Comparison of ENCODE assay signal across 8 cellular contexts in genomic region chr7:82572195-82572880, GRCh38.
DNase-seq lines count a peak whose midpoint lies in the region; ATAC-seq and TF ChIP-seq lines count a peak whose summit lies in the region.

No MANE protein-coding gene starts in this region.

- H3K4me1 ChIP-seq in IMR-90 (ENCODE audit: control insufficient read depth, insufficient read depth, low read length) (no peaks in the 10 kb centered on the region), OCI-LY3 (ENCODE audit: low read length) (peaks cover 33% of the 10 kb centered on the region), fibroblast of lung (ENCODE audit: control insufficient read depth, extremely low read depth, insufficient read depth, low read length) (no peaks in the 10 kb centered on the region)

- intact Hi-C loops in IMR-90 (cut with micrococcal nuclease): loop anchor here (1.0 to 2.0 kb wide), 5 partner anchors 92 to 1090 kb away; no protein-coding TSS in a partner anchor

- TF ChIP-seq CTCF in IMR-90 (conservative IDR thresholded peaks at IDR 0.05; ENCODE audit: low read depth, low read length) (peak; percentile 96), OCI-LY3 (IDR thresholded peaks at IDR 0.05; ENCODE audit: low read depth, low read length) (peak; percentile 93), fibroblast of lung (conservative IDR thresholded peaks at IDR 0.05 in 1 of 2, IDR thresholded peaks at IDR 0.05 in 1 of 2; ENCODE audit: low read depth in 1 of 2, low read length in 2 of 2) (peak; percentile 87 to 98), neural cell (IDR thresholded peaks at IDR 0.05; ENCODE audit: poor library complexity, severe bottlenecking) (peak; percentile 92)

- H2BK20ac ChIP-seq in IMR-90 (ENCODE audit: low read depth, low read length): no peak overlapping the region

- no peaks in the 10 kb centered on the region for H3K9me1 ChIP-seq in IMR-90 (ENCODE audit: insufficient read depth, low read length)

- no peaks in the 10 kb centered on the region for H3K27me3 Mint-ChIP-seq in stimulated activated naive CD8-positive, alpha-beta T cell treated with anti-CD3 and anti-CD28 coated beads, Interleukin-15, amount 100 ng/mL, for 72 hours

- dilution Hi-C loops in IMR-90 (cut with HindIII; ENCODE audit: low sequenced_read_pairs, unreplicated experiment): no loop called here

- H3K9me2 ChIP-seq in neural cell (ENCODE audit: insufficient read depth, low read length): no peaks in the 10 kb centered on the region

- no TSS peak for BruUV-seq in IMR-90 (replicated peaks; lab: Mats Ljungman, UMichigan)

- no peak overlapping the region for H3K27ac Mint-ChIP-seq in stimulated activated naive CD8-positive, alpha-beta T cell treated with anti-CD3 and anti-CD28 coated beads, Interleukin-15, amount 100 ng/mL, for 72 hours

- H3K9me3 ChIP-seq in IMR-90 (ENCODE audit: control insufficient read depth, insufficient read depth, low read length) (no peaks in the 10 kb centered on the region), OCI-LY3 (ENCODE audit: insufficient read depth, low read length) (no peaks in the 10 kb centered on the region), fibroblast of lung (ENCODE audit: control insufficient read depth, insufficient read depth, low read depth, low read length) (no peaks in the 10 kb centered on the region), neural cell (ENCODE audit: low read length) (no peaks in the 10 kb centered on the region)

- H2AK9ac ChIP-seq in IMR-90 (replicated peaks; ENCODE audit: low read depth, low read length, poor library complexity): no peak overlapping the region

- H3K14ac ChIP-seq in IMR-90 (replicated peaks; ENCODE audit: low read depth, low read length): 0 out of 2 replicates have a peak overlapping the region, but pooled peaks have one; percentile 4

- H2AFZ ChIP-seq in IMR-90 (replicated peaks; ENCODE audit: low read length, poor library complexity) (peak overlapping the region; percentile 58), OCI-LY3 (ENCODE audit: low read depth, low read length) (peak overlapping the region; percentile 91), fibroblast of lung (ENCODE audit: low read length) (no peak overlapping the region), neural cell (ENCODE audit: low read depth, low read length) (no peak overlapping the region)

- no CpG with 5 or more reads among the region's 9 CpGs for WGBS in IMR-90 (ENCODE audit: extremely low coverage in 2 of 2, insufficient read length in 1 of 2), 2 experiments

- POLR2A ChIA-PET in IMR-90 (lab: Charles Lee; ENCODE audit: unreplicated experiment): no interaction called here

- H3K27ac ChIP-seq in IMR-90 (ENCODE audit: insufficient read depth, low read length) (no peak overlapping the region), OCI-LY3 (ENCODE audit: low read length) (no peak overlapping the region), fibroblast of lung (ENCODE audit: insufficient read depth, low read length) (no peak overlapping the region), neural cell (ENCODE audit: low read length) (no peak overlapping the region)

- H3K79me2 ChIP-seq in OCI-LY3 (ENCODE audit: low read length) (no peaks in the 10 kb centered on the region), fibroblast of lung (ENCODE audit: control insufficient read depth, insufficient read depth, low read length) (no peaks in the 10 kb centered on the region), neural cell (replicated peaks; ENCODE audit: insufficient read depth, low read length) (no peaks in the 10 kb centered on the region)

- in situ Hi-C loops in IMR-90 (cut with MboI; ENCODE audit: low sequenced_read_pairs): loop anchor here (10.0 kb wide), 1 partner anchor 348 kb away; no protein-coding TSS in a partner anchor

- TF ChIP-seq EP300 in neural cell (conservative IDR thresholded peaks at IDR 0.05; ENCODE audit: poor library complexity, severe bottlenecking): no peak

- H3K4me3 ChIP-seq in IMR-90 (ENCODE audit: insufficient read depth, low read depth, low read length) (no peak overlapping the region), OCI-LY3 (ENCODE audit: low read length) (peak overlapping the region; percentile 66), fibroblast of lung (replicated peaks in 1 of 4; ENCODE audit: control extremely low read depth in 1 of 4, insufficient read depth in 1 of 4, low read depth in 3 of 4, low read length in 4 of 4) (peak overlapping the region in 1 of 4 experiments; percentile 38), neural cell (ENCODE audit: low read length) (no peak overlapping the region)

- H3K4me3 Mint-ChIP-seq in stimulated activated naive CD8-positive, alpha-beta T cell treated with anti-CD3 and anti-CD28 coated beads, Interleukin-15, amount 100 ng/mL, for 72 hours: no peak overlapping the region

- H4K91ac ChIP-seq in IMR-90 (ENCODE audit: insufficient read depth, low read depth, low read length): no peak overlapping the region

- peak overlapping the region; percentile 51; the same call in 1 of the 2 replicates for H3K4me2 ChIP-seq in IMR-90 (ENCODE audit: low read depth, low read length)
- H3K4me2 ChIP-seq in OCI-LY3 (ENCODE audit: low read length): peak overlapping the region; percentile 72
- peak overlapping the region; percentile 37 for H3K4me2 ChIP-seq in fibroblast of lung (ENCODE audit: extremely low read depth, insufficient read depth, low read length)
- H3K4me2 ChIP-seq in neural cell (ENCODE audit: low read length): no peak overlapping the region

- TF ChIP-seq POLR2A in IMR-90 (IDR thresholded peaks at IDR 0.05; ENCODE audit: low read depth, low read length): peak; percentile 48; the same call in 1 of the 2 replicates

- H3K56ac ChIP-seq in IMR-90 (ENCODE audit: extremely low read depth, insufficient read depth, low read length): no peak overlapping the region

- H3K9ac ChIP-seq in IMR-90 (ENCODE audit: low read depth, low read length) (no peak overlapping the region), OCI-LY3 (ENCODE audit: low read length) (peak overlapping the region; percentile 11; the same call in 1 of the 2 replicates), fibroblast of lung (ENCODE audit: insufficient read depth, low read length) (no peak overlapping the region), neural cell (ENCODE audit: low read length) (no peak overlapping the region)

- no peaks in the 10 kb centered on the region for H3K79me1 ChIP-seq in IMR-90 (ENCODE audit: low read depth in 1 of 2, low read length in 2 of 2)

- no peak overlapping the region for H4K5ac ChIP-seq in IMR-90 (ENCODE audit: low read depth, low read length)

- no peak overlapping the region for H3K18ac ChIP-seq in IMR-90 (ENCODE audit: low read depth, low read length)

- no peak overlapping the region for H2BK5ac ChIP-seq in IMR-90 (ENCODE audit: low read depth, low read length, poor library complexity, severe bottlenecking)

- TF ChIP-seq RAD21 in IMR-90 (IDR thresholded peaks at IDR 0.05; ENCODE audit: low read length) (peak; percentile 96), neural cell (conservative IDR thresholded peaks at IDR 0.05) (peak; percentile 95)

- peak overlapping the region in 1 of 2 experiments; percentile 36; a peak in 1 of 4 replicates for H4K8ac ChIP-seq in IMR-90 (ENCODE audit: low read depth in 2 of 2, low read length in 2 of 2)

- H3K27me3 ChIP-seq in IMR-90 (ENCODE audit: control insufficient read depth, insufficient read depth, low read length) (no peaks in the 10 kb centered on the region; the same call in 1 of the 2 replicates), OCI-LY3 (ENCODE audit: low read depth, low read length) (no peaks in the 10 kb centered on the region), fibroblast of lung (ENCODE audit: control insufficient read depth, insufficient read depth, low read length) (no peaks in the 10 kb centered on the region), neural cell (ENCODE audit: insufficient read depth, low read depth, low read length) (no peaks in the 10 kb centered on the region)

- H3F3A ChIP-seq in neural cell (ENCODE audit: insufficient read depth, low read length, poor library complexity, severe bottlenecking): no peaks in the 10 kb centered on the region

- no peak overlapping the region; the same call in 1 of the 2 replicates for H3K23ac ChIP-seq in IMR-90 (ENCODE audit: low read depth, low read length)

- H2BK120ac ChIP-seq in IMR-90 (ENCODE audit: low read depth, low read length): peak overlapping the region; percentile 9; the same call in 1 of the 2 replicates

- no peak overlapping the region for H3K4ac ChIP-seq in IMR-90 (ENCODE audit: low read depth, low read length)

- H3K9me3 Mint-ChIP-seq in stimulated activated naive CD8-positive, alpha-beta T cell treated with anti-CD3 and anti-CD28 coated beads, Interleukin-15, amount 100 ng/mL, for 72 hours: no peaks in the 10 kb centered on the region

- no peak overlapping the region for H2AK5ac ChIP-seq in IMR-90 (ENCODE audit: low read depth, low read length)

- ATAC-seq in GM21576 (IDR thresholded peaks at IDR 0.05; ENCODE audit: unreplicated experiment) (peak; percentile 89), IMR-90 (ENCODE audit: low read depth) (peak; percentile 97)
- peak; percentile 76 for ATAC-seq in stimulated activated naive CD8-positive, alpha-beta T cell treated with anti-CD3 and anti-CD28 coated beads, Interleukin-15, amount 100 ng/mL, for 72 hours

- H3K36me3 ChIP-seq in IMR-90 (ENCODE audit: control insufficient read depth, insufficient read depth, low read length) (no peaks in the 10 kb centered on the region), OCI-LY3 (replicated peaks; ENCODE audit: low read depth, low read length) (no peaks in the 10 kb centered on the region), fibroblast of lung (ENCODE audit: control insufficient read depth, insufficient read depth, low read length) (no peaks in the 10 kb centered on the region), neural cell (ENCODE audit: insufficient read depth, low read length) (no peaks in the 10 kb centered on the region)

- DNase-seq in DMS53 (lab: John Stamatoyannopoulos, UW) (peak; percentile 96), IMR-90 (peak; percentile 85), activated T-cell treated with anti-CD3 and anti-CD28 coated beads for 48 hours (ENCODE audit: low read depth) (peak; percentile 54), fibroblast of lung (ENCODE audit: low read depth in 2 of 2) (peak; percentile 72 to 90)
- peak; percentile 61 to 64 for DNase-seq in stimulated activated naive CD8-positive, alpha-beta T cell treated with anti-CD3 and anti-CD28 coated beads, Interleukin-15, amount 100 ng/mL, for 72 hours

- no peak overlapping the region for H2BK15ac ChIP-seq in IMR-90 (ENCODE audit: low read depth, low read length)

- CTCF ChIA-PET in IMR-90 (lab: Yijun Ruan, JAX): interaction anchor here (0.8 to 1.5 kb wide), 4 partner anchors 18 to 342 kb away, joined by 3 to 4 read pairs (median 3); no protein-coding TSS in a partner anchor

- no peaks in the 10 kb centered on the region for H3K4me1 Mint-ChIP-seq in stimulated activated naive CD8-positive, alpha-beta T cell treated with anti-CD3 and anti-CD28 coated beads, Interleukin-15, amount 100 ng/mL, for 72 hours

- H4K20me1 ChIP-seq in IMR-90 (ENCODE audit: insufficient read depth, low read length) (no peaks in the 10 kb centered on the region), OCI-LY3 (ENCODE audit: insufficient read depth, low read length) (no peaks in the 10 kb centered on the region), fibroblast of lung (ENCODE audit: control insufficient read depth, extremely low read depth, insufficient read depth, low read length) (no peaks in the 10 kb centered on the region), neural cell (ENCODE audit: insufficient read depth) (no peaks in the 10 kb centered on the region)

Comparison
In these comparisons a context has a peak if more than half of its experiments do, and no peak if none do; other contexts are left out.
1. H2AFZ ChIP-seq: peak in IMR-90 (single experiment) and OCI-LY3 (single experiment); none in fibroblast of lung (single experiment) and neural cell (single experiment).
2. Peak in every context shown above with its lines, with median percentiles within 50 percentile points of each other: DNase-seq, ATAC-seq and CTCF ChIP-seq.